ENCODE assay signal across 1 cellular context in genomic region chr4:56701156-56701471, GRCh38.
TF ChIP-seq lines count a peak whose summit lies in the region.

No MANE protein-coding gene starts in this region.

TF ChIP-seq in GM23338, 12 proteins besides CTCF, POLR2A, EP300 and RAD21 (continued from another document):
- no peak for TF ChIP-seq ZNF462 (CRISPR knock-in tag; IDR thresholded peaks at IDR 0.05)
